Comparison of ENCODE assay signal across 16 cellular contexts in the genomic region with DNA sequence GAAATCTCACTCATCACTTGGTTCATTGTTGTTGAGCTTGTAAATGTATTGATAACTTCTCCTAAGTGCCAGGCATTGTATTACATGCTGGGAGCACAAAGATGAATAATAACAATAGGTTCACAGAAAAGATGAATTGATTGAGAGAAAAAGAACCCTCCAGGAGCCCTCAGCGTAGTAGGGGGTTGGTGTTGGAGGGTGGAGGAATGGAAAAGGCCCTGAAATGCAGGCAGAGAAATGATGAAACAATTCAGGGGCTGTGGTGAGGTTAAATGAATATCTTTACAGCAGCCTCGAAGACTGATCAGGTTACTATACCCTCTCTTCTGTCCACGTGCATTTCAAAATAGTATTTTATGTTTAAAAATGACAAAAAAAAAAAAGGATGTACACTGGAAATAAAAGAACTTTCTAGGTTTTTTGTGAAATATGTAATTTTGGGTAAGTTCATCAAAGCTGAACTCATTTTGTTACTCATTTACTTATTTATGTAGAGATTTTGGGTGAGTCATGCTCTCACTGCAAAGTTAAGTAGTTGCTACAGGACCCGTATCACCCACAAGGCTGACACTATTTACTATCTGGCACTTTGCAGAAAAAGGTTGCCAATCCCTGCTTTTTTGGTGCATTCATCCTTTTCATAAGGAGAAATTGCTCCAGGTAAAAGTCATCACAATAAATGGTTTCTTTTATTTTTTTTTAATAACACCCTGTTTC.
"Had no signal": no experiment of that assay in that cellular context is flagged by ENCODE, and none has a peak within 500 bp of the region (broad histone marks: within the 10 kb centered on the region; RNA-seq: fewer than 3 reads in every experiment).

No MANE protein-coding gene starts in this region.

- H3K27ac ChIP-seq: body of pancreas, prostate gland, right lobe of liver, testis, upper lobe of right lung had no signal

- H3K27me3 Mint-ChIP-seq: activated T-cell treated with anti-CD3 and anti-CD28 coated beads, Interleukin-2, amount 50 U/mL, for 24 hours; stimulated activated naive CD8-positive, alpha-beta T cell treated with anti-CD3 and anti-CD28 coated beads, Interleukin-15, amount 100 ng/mL, for 72 hours had no signal

- H3K27ac Mint-ChIP-seq: activated CD4-positive, alpha-beta memory T cell treated with anti-CD3 and anti-CD28 coated beads for 36 hours; activated T-cell treated with anti-CD3 and anti-CD28 coated beads, Interleukin-2, amount 50 U/mL, for 24 hours had no signal

- DNase-seq: activated CD4-positive, alpha-beta memory T cell treated with anti-CD3 and anti-CD28 coated beads for 36 hours; activated CD4-positive, alpha-beta T cell treated with anti-CD3 and anti-CD28 coated beads for 1 hour; activated gamma-delta T cell; activated T-cell treated with anti-CD3 and anti-CD28 coated beads, Interleukin-2, amount 50 U/mL, for 24 hours; body of pancreas; caudate nucleus; hippocampal formation; right lobe of liver; stimulated activated naive CD8-positive, alpha-beta T cell treated with anti-CD3 and anti-CD28 coated beads, Interleukin-15, amount 100 ng/mL, for 72 hours; T-helper 1 cell; T1000; testis; upper lobe of right lung had no signal

- ATAC-seq: body of pancreas; esophagus mucosa; stimulated activated naive CD8-positive, alpha-beta T cell treated with anti-CD3 and anti-CD28 coated beads, Interleukin-15, amount 100 ng/mL, for 72 hours; upper lobe of right lung had no signal

- H3K4me3 ChIP-seq: body of pancreas, prostate gland, right lobe of liver, testis, upper lobe of right lung had no signal

- H3K4me3 Mint-ChIP-seq: activated CD4-positive, alpha-beta memory T cell treated with anti-CD3 and anti-CD28 coated beads for 36 hours; activated T-cell treated with anti-CD3 and anti-CD28 coated beads, Interleukin-2, amount 50 U/mL, for 24 hours; nephron; stimulated activated naive CD8-positive, alpha-beta T cell treated with anti-CD3 and anti-CD28 coated beads, Interleukin-15, amount 100 ng/mL, for 72 hours had no signal

- H3K36me3 ChIP-seq: prostate gland, right lobe of liver, upper lobe of right lung had no signal

- H3K9me3 ChIP-seq: body of pancreas, prostate gland, right lobe of liver, testis, upper lobe of right lung had no signal

- H3K27me3 ChIP-seq: body of pancreas, right lobe of liver, testis, upper lobe of right lung had no signal

- H3K4me1 ChIP-seq: body of pancreas, prostate gland, right lobe of liver, testis, upper lobe of right lung had no signal
